In the genomic region with DNA sequence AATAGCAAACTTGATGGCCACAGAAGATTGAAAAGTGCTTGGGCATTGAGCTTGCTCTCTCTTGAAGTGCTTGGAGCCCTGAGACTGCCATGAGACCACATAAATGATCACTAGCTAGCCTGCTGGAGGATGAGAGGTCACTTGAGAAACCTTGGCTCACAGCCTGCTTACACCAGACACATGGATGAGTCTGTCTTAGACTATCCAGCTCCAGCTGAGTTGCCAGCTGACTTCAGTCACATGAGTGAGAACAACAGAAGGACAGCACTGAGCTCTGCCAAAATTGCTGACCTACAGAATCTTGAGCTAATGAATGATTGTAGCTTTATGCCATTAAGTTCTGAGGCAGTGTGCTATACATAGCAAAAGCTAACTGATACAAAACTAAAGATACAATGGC, we compare ENCODE assay signal across 9 cellular contexts. TPM values are rescaled to one million over a fixed set of nuclear protein-coding genes. Genes with fewer than 3 reads are reported as not detected.
DNase-seq lines count a peak whose midpoint lies in the region; ATAC-seq, FAIRE-seq and TF ChIP-seq lines count a peak whose summit lies in the region.
"Had no signal": no experiment of that assay in that cellular context is flagged by ENCODE, and none has a peak within 500 bp of the region (broad histone marks: within the 10 kb centered on the region; RNA-seq: fewer than 3 reads in every experiment).

No MANE protein-coding gene starts in this region.

- H3K36me3 Mint-ChIP-seq in T-cell, result peaks cover 29% of the 10 kb centered on the region
- H3K36me3 Mint-ChIP-seq in T-helper 17 cell (ENCODE audit: low read depth), result peaks cover 4% of the 10 kb centered on the region
- H3K36me3 Mint-ChIP-seq in WTC11, result peaks cover 3% of the 10 kb centered on the region; the same call in 1 of the 2 replicates

- TF ChIP-seq EP300 in HepG2 (IDR thresholded peaks at IDR 0.05; ENCODE audit: low read depth in 2 of 2, low read length in 2 of 2), result no peak
- no peak for TF ChIP-seq EP300 in HepG2 (CRISPR knock-in tag; IDR thresholded peaks at IDR 0.05; ENCODE audit: borderline replicate concordance)

- DNase-seq in AG08396 (ENCODE audit: low spot score) (peak; percentile 56), NCI-H2029 treated with DMSO at 0.1 percent for 48 hours (lab: John Stamatoyannopoulos, UW) (peak; percentile 92), cerebellar cortex (ENCODE audit: low spot score) (peak; percentile 89), HepG2 (ENCODE audit: low spot score) (no peak), T-cell (no peak), T-helper 17 cell (no peak), WTC11 (ENCODE audit: low spot score) (no peak), GM19239 (ENCODE audit: insufficient read length, low spot score) (no peak)

- peaks cover 1 to 6% (median 5%) of the 10 kb centered on the region in 3 donors for H3K4me1 Mint-ChIP-seq in T-cell
- H3K4me1 Mint-ChIP-seq in T-helper 17 cell, result peaks cover 13% of the 10 kb centered on the region
- H3K4me1 Mint-ChIP-seq in WTC11, result peaks cover 8% of the 10 kb centered on the region

- H4K20me1 ChIP-seq in HepG2 (ENCODE audit: insufficient read depth, low read length), result no peaks in the 10 kb centered on the region

- FAIRE-seq in HepG2 (lab: Jason Lieb, UNC), result no peak
- FAIRE-seq in GM19239 (lab: Jason Lieb, UNC), result no peak

- no peaks in the 10 kb centered on the region for H3K27me3 ChIP-seq in HepG2 (ENCODE audit: control insufficient read depth in 1 of 2, insufficient read depth in 2 of 2, low read length in 2 of 2)

- no peak for TF ChIP-seq CTCF in HepG2 (CRISPR knock-in tag; IDR thresholded peaks at IDR 0.05)
- no peak for TF ChIP-seq CTCF in WTC11 (IDR thresholded peaks at IDR 0.05)

- H3K4me1 ChIP-seq in HepG2 (ENCODE audit: insufficient read depth, low read length), result peaks cover 16% of the 10 kb centered on the region

- H3K27ac Mint-ChIP-seq in T-cell (no peak overlapping the region), T-helper 17 cell (no peak overlapping the region), WTC11 (no peak overlapping the region)

- H3K9me3 Mint-ChIP-seq in T-cell (no peaks in the 10 kb centered on the region), WTC11 (peaks cover 13% of the 10 kb centered on the region)

- no peaks in the 10 kb centered on the region for H3K36me3 ChIP-seq in HepG2 (replicated peaks in 1 of 2; ENCODE audit: control insufficient read depth in 1 of 2, insufficient read depth in 2 of 2, low read length in 2 of 2)

- in situ Hi-C loops in HepG2 (cut with HindIII; ENCODE audit: extremely low pct_ligation_motif_present, low pct_unique_long_range_greater_than_20kb), result no loop called here

- H3K9ac ChIP-seq in HepG2 (ENCODE audit: insufficient read depth, low read depth, low read length), result no peak overlapping the region

- H3K9me3 ChIP-seq in HepG2 (ENCODE audit: low read length) (no peaks in the 10 kb centered on the region), T-helper 17 cell (ENCODE audit: control insufficient read depth, low read length, poor library complexity, severe bottlenecking) (no peaks in the 10 kb centered on the region)

- no peak for TF ChIP-seq RAD21 in HepG2 (CRISPR knock-in tag; IDR thresholded peaks at IDR 0.05)

- H3K4me3 Mint-ChIP-seq in T-cell, result no peak overlapping the region
- H3K4me3 Mint-ChIP-seq in T-helper 17 cell, result no peak overlapping the region
- H3K4me3 Mint-ChIP-seq in WTC11, result no peak overlapping the region
- H3K4me3 Mint-ChIP-seq: nephron had no signal

- TF ChIP-seq POLR2A in HepG2 (IDR thresholded peaks at IDR 0.05; ENCODE audit: insufficient read depth in 1 of 2, low read depth in 2 of 2, low read length in 2 of 2), result no peak

- no peak overlapping the region for H3K4me2 ChIP-seq in HepG2 (ENCODE audit: low read depth, low read length)

- H3K27me3 Mint-ChIP-seq in T-cell, result no peaks in the 10 kb centered on the region
- H3K27me3 Mint-ChIP-seq in T-helper 17 cell, result no peaks in the 10 kb centered on the region
- no peaks in the 10 kb centered on the region for H3K27me3 Mint-ChIP-seq in WTC11 (ENCODE audit: low read depth)

- H3K27ac ChIP-seq in HepG2 (ENCODE audit: extremely low read length, insufficient read depth, low read length), result no peak overlapping the region

- intact Hi-C loops in HepG2 (cut with micrococcal nuclease; ENCODE audit: unreplicated experiment), result no loop called here

- ATAC-seq in HepG2 (peak; percentile 23), T-cell (replicated peaks in 1 of 4) (no peak), T-helper 17 cell (no peak), WTC11 (no peak; the same call in 1 of the 2 replicates)

- H3K4me3 ChIP-seq in HepG2 (replicated peaks in 1 of 3; ENCODE audit: insufficient read depth in 1 of 3, low read depth in 2 of 3, low read length in 3 of 3), result no peak overlapping the region

- POLR2A ChIA-PET in HepG2 (lab: Yijun Ruan, JAX) (interaction anchor here (3.4 kb wide), 1 partner anchor 18 kb away, joined by 17 read pairs; the partner anchor contains the start of gene NABP1), T-cell (lab: Charles Lee) (interaction anchor here (0.6 to 1.0 kb wide), 4 partner anchors 18 to 256 kb away, joined by 3 to 4 read pairs (median 3); partner anchors contain the start of gene NABP1 (in 1 of the 2)), WTC11 (lab: Charles Lee) (interaction anchor here (0.6 kb wide), 1 partner anchor 181 kb away, joined by 3 read pairs; no protein-coding TSS in a partner anchor)

- no peak overlapping the region for H2AFZ ChIP-seq in HepG2 (ENCODE audit: low read length)

- CTCF ChIA-PET in HepG2 (lab: Yijun Ruan, JAX; ENCODE audit: low intra/inter-chr PET ratio, low total read pairs) (no interaction called here), T-cell (lab: Charles Lee) (interaction anchor here (0.7 to 2.1 kb wide), 10 partner anchors 11 to 466 kb away, joined by 3 to 11 read pairs (median 5); no protein-coding TSS in a partner anchor), WTC11 (lab: Charles Lee) (interaction anchor here (0.6 kb wide), 1 partner anchor 218 kb away, joined by 3 read pairs; no protein-coding TSS in a partner anchor)

- no TSS peak for BruUV-seq in HepG2 (replicated peaks; lab: Mats Ljungman, UMichigan)

- no peaks in the 10 kb centered on the region for H3K79me2 ChIP-seq in HepG2 (ENCODE audit: insufficient read depth, low read length)

TF ChIP-seq in HepG2, 621 proteins besides CTCF, POLR2A, EP300 and RAD21 (continues in another document):
- peak; percentile 55; the same call in 1 of the 2 replicates for TF ChIP-seq MAFF (IDR thresholded peaks at IDR 0.05; ENCODE audit: low read depth, low read length)
- TF ChIP-seq ETV6 (CRISPR knock-in tag; conservative IDR thresholded peaks at IDR 0.05), result no peak
- TF ChIP-seq MAFK (conservative IDR thresholded peaks at IDR 0.05 in 1 of 2, IDR thresholded peaks at IDR 0.05 in 1 of 2; ENCODE audit: low read length in 2 of 2), result peak; percentile 61 to 73
- no peak for TF ChIP-seq SP2 (CRISPR knock-in tag; IDR thresholded peaks at IDR 0.05)

TF ChIP-seq in WTC11, 78 proteins besides CTCF, POLR2A, EP300 and RAD21 (continues in another document):
- no peak for TF ChIP-seq MXD4 (CRISPR knock-in tag; IDR thresholded peaks at IDR 0.05; ENCODE audit: borderline replicate concordance)
- no peak for TF ChIP-seq PRRX2 (CRISPR knock-in tag; IDR thresholded peaks at IDR 0.05)

RNA-seq across cellular contexts. Expression of gene NABP1, which starts 18.1 kb away (rescaled TPM):
- total RNA-seq in HepG2 (2016; rRNA removed; fragmentation: Illumina TruSeq; extraction: Trizol), result 4.9 and 14.9 TPM in 2 replicates
- total RNA-seq in HepG2 (2016; cell fraction: cytosol; rRNA removed; fragmentation: Illumina TruSeq; extraction: Trizol; ENCODE audit: low read depth), result 3.4 and 3.5 TPM in 2 replicates
- total RNA-seq in HepG2 (2016; cell fraction: insoluble cytoplasmic fraction; rRNA removed; fragmentation: Illumina TruSeq; extraction: Trizol), result 4.9 and 13.0 TPM in 2 replicates
- 5.4 and 7.2 TPM in 2 replicates for total RNA-seq in HepG2 (2016; cell fraction: membrane; rRNA removed; fragmentation: Illumina TruSeq; extraction: Trizol)
- total RNA-seq in HepG2 (2016; cell fraction: nucleus; rRNA removed; fragmentation: Illumina TruSeq; extraction: Trizol), result 39.0 and 39.1 TPM in 2 replicates
- polyA plus RNA-seq in HepG2 (2011; rRNA removed), result 19.8 and 24.2 TPM in 2 replicates
- 1.5 and 2.3 TPM in 2 replicates for polyA plus RNA-seq in HepG2 (2011; cell fraction: cytosol; rRNA removed)
- polyA plus RNA-seq in HepG2 (2011; cell fraction: nucleus; rRNA removed), result 69.0 and 77.8 TPM in 2 replicates
- 11.7 and 15.0 TPM in 2 replicates for polyA plus RNA-seq in HepG2 (2012)
- polyA plus RNA-seq in HepG2 (2016; cell fraction: cytosol; fragmentation: Illumina TruSeq; extraction: Trizol; ENCODE audit: low read depth), result 0.61 and 0.70 TPM in 2 replicates
- 3.6 and 3.9 TPM in 2 replicates for polyA plus RNA-seq in HepG2 (2016; cell fraction: insoluble cytoplasmic fraction; fragmentation: Illumina TruSeq; extraction: Trizol; ENCODE audit: low read depth)
- 1.8 TPM in 2 replicates for polyA plus RNA-seq in HepG2 (2016; cell fraction: membrane; fragmentation: Illumina TruSeq; extraction: Trizol; ENCODE audit: low read depth)
- polyA plus RNA-seq in HepG2 (2016; cell fraction: nucleus; fragmentation: Illumina TruSeq; extraction: Trizol; ENCODE audit: insufficient read depth, low read depth), result 30.5 and 31.7 TPM in 2 replicates
- 10.1 and 23.0 TPM in 2 replicates for polyA minus RNA-seq in HepG2 (2011; rRNA and poly(A)+ RNA removed; ENCODE audit: low replicate concordance)
- polyA minus RNA-seq in HepG2 (2011; cell fraction: cytosol; rRNA and poly(A)+ RNA removed), result 3.7 and 3.8 TPM in 2 replicates
- 225 and 258 TPM in 2 replicates for polyA minus RNA-seq in HepG2 (2011; cell fraction: nucleus; rRNA and poly(A)+ RNA removed)
- 10 to 100 TPM; 39.0 to 67.6 (median 51.3) TPM for total RNA-seq in T-cell
- 10 to 100 TPM; 61.9 to 71.6 TPM for total RNA-seq in T-helper 17 cell
- total RNA-seq in WTC11 (2021), result 5.2 to 6.3 TPM (median 5.8 TPM) in 3 replicates

Comparison
In these comparisons a context has a peak if more than half of its experiments do, and no peak if none do; other contexts are left out.
1. DNase-seq: peak in AG08396 (single experiment), NCI-H2029 treated with DMSO at 0.1 percent for 48 hours (single experiment) and cerebellar cortex (single experiment); none in HepG2 (single experiment), T-cell (0 of 34), T-helper 17 cell (0 of 3), WTC11 (single experiment) and GM19239 (single experiment).